Comparison of ENCODE assay signal across 25 cellular contexts in the genomic region with DNA sequence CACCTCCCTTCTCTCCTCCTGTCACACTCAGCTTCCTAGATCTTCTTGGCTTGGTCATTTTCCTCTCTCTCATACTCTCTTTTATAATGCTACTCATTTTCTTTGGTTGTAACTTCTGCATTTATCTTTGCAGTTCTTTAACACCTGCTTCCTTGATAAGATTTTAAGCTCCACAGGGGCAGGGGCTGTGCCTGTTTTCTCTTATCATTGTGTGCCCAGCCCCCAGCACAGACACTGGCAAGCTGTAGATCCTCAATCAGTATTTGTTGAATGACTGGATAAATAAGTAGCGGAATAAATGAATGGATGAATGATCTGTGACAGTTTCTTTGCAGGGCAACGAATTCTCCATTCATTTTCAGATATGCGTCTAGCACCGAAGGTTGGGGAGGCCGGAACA.
"Had no signal": no experiment of that assay in that cellular context is flagged by ENCODE, and none has a peak within 500 bp of the region (broad histone marks: within the 10 kb centered on the region; RNA-seq: fewer than 3 reads in every experiment).

No MANE protein-coding gene starts in this region.

- H3K9me3 ChIP-seq: ascending aorta, body of pancreas, SJSA1 had no signal

- H3K27me3 Mint-ChIP-seq: activated CD4-positive, alpha-beta memory T cell treated with anti-CD3 and anti-CD28 coated beads, Interleukin-2, amount 10 ng/mL, durations not matched to agents 7 days and 5 days; activated CD4-positive, alpha-beta T cell treated with anti-CD3 and anti-CD28 coated beads for 36 hours; activated naive CD8-positive, alpha-beta T cell treated with anti-CD3 and anti-CD28 coated beads, Interleukin-2, amount 50 U/mL, for 24 hours had no signal

- H3K9me3 Mint-ChIP-seq: activated CD4-positive, alpha-beta memory T cell treated with anti-CD3 and anti-CD28 coated beads, Interleukin-2, amount 10 ng/mL, durations not matched to agents 7 days and 5 days; activated naive CD4-positive, alpha-beta T cell treated with anti-CD3 and anti-CD28 coated beads, Interleukin-2, amount 50 U/mL, for 72 hours; activated naive CD8-positive, alpha-beta T cell treated with anti-CD3 and anti-CD28 coated beads, Interleukin-2, amount 50 U/mL, for 24 hours; T-helper 1 cell treated with Interleukin-12 subunit alpha and Interleukin-12 subunit beta and Interleukin-4 antibody, amounts not matched to agents 30 μg/mL and 1 μg/mL, for 36 hours had no signal

- H3K4me3 Mint-ChIP-seq: activated CD4-positive, alpha-beta memory T cell treated with anti-CD3 and anti-CD28 coated beads, Interleukin-2, amount 10 ng/mL, durations not matched to agents 7 days and 5 days; activated CD4-positive, alpha-beta T cell treated with anti-CD3 and anti-CD28 coated beads for 36 hours; activated naive CD8-positive, alpha-beta T cell treated with anti-CD3 and anti-CD28 coated beads, Interleukin-2, amount 50 U/mL, for 24 hours; T-helper 1 cell treated with Interleukin-12 subunit alpha and Interleukin-12 subunit beta and Interleukin-4 antibody, amounts not matched to agents 30 μg/mL and 1 μg/mL, for 36 hours had no signal

- H3K4me1 ChIP-seq: ascending aorta had no signal

- H3K27me3 ChIP-seq: ascending aorta, body of pancreas, SJSA1 had no signal

- H3K36me3 Mint-ChIP-seq: activated naive CD4-positive, alpha-beta T cell treated with anti-CD3 and anti-CD28 coated beads, Interleukin-2, amount 50 U/mL, for 72 hours had no signal

- H3K4me1 Mint-ChIP-seq: activated CD4-positive, alpha-beta memory T cell treated with anti-CD3 and anti-CD28 coated beads, Interleukin-2, amount 10 ng/mL, durations not matched to agents 7 days and 5 days; activated CD4-positive, alpha-beta T cell treated with anti-CD3 and anti-CD28 coated beads for 36 hours; activated naive CD8-positive, alpha-beta T cell treated with anti-CD3 and anti-CD28 coated beads, Interleukin-2, amount 50 U/mL, for 24 hours had no signal

- DNase-seq: activated CD4-positive, alpha-beta memory T cell treated with anti-CD3 and anti-CD28 coated beads, Interleukin-2, amount 10 ng/mL, durations not matched to agents 7 days and 5 days; activated CD4-positive, alpha-beta T cell treated with anti-CD3 and anti-CD28 coated beads for 36 hours; activated CD4-positive, alpha-beta T cell treated with anti-CD3 and anti-CD28 coated beads, Interleukin-2, amount 50 U/mL, for 1 hour; activated naive CD4-positive, alpha-beta T cell treated with Interleukin-2 at 50 U/mL for 16 hours; activated naive CD8-positive, alpha-beta T cell treated with anti-CD3 and anti-CD28 coated beads, Interleukin-2, amount 50 U/mL, for 24 hours; activated T-cell treated with anti-CD3 and anti-CD28 coated beads for 4 hours; activated T-cell treated with anti-CD3 and anti-CD28 coated beads, Interleukin-2, amount 50 U/mL, for 48 hours; amniotic stem cell; body of pancreas; Karpas-422; MM.1S; NCI-H1105; NCI-H1436; NCI-H1694 treated with DMSO at 0.1 percent for 48 hours; NCI-H2029 treated with DMSO at 0.1 percent for 48 hours; NCI-H345; NCI-H510A; PC-3; SHP77; WERI-Rb-1 had no signal

- H3K36me3 ChIP-seq: ascending aorta, SJSA1, WERI-Rb-1 had no signal

- H3K4me3 ChIP-seq: ascending aorta, body of pancreas, SJSA1 had no signal

- H3K27ac Mint-ChIP-seq: activated CD4-positive, alpha-beta memory T cell treated with anti-CD3 and anti-CD28 coated beads, Interleukin-2, amount 10 ng/mL, durations not matched to agents 7 days and 5 days; activated CD4-positive, alpha-beta T cell treated with anti-CD3 and anti-CD28 coated beads for 36 hours; activated naive CD4-positive, alpha-beta T cell treated with anti-CD3 and anti-CD28 coated beads, Interleukin-2, amount 50 U/mL, for 72 hours; activated naive CD8-positive, alpha-beta T cell treated with anti-CD3 and anti-CD28 coated beads, Interleukin-2, amount 50 U/mL, for 24 hours; T-helper 1 cell treated with Interleukin-12 subunit alpha and Interleukin-12 subunit beta and Interleukin-4 antibody, amounts not matched to agents 30 μg/mL and 1 μg/mL, for 36 hours had no signal

- ATAC-seq: activated CD4-positive, alpha-beta T cell treated with anti-CD3 and anti-CD28 coated beads for 36 hours; activated naive CD4-positive, alpha-beta T cell treated with anti-CD3 and anti-CD28 coated beads, Interleukin-2, amount 50 U/mL, for 72 hours; activated naive CD8-positive, alpha-beta T cell treated with anti-CD3 and anti-CD28 coated beads, Interleukin-2, amount 50 U/mL, for 24 hours; body of pancreas; PC-3; SK-N-SH treated with all-trans-retinoic acid at 6 μM for 48 hours had no signal

- H3K27ac ChIP-seq: ascending aorta, body of pancreas, SJSA1, WERI-Rb-1 had no signal
